ENCODE assay signal across 1 cellular context in genomic region chr9:90802534-90802933, GRCh38.
TF ChIP-seq lines count a peak whose summit lies in the region.

No MANE protein-coding gene starts in this region.

TF ChIP-seq in GM23338, 12 proteins besides CTCF, POLR2A, EP300 and RAD21 (continued from another document):
- TF ChIP-seq ZNF462 (CRISPR knock-in tag; IDR thresholded peaks at IDR 0.05) (no peak), POLR2AphosphoS5 (IDR thresholded peaks at IDR 0.05; ENCODE audit: low read depth) (no peak), ZNF114 (CRISPR knock-in tag; IDR thresholded peaks at IDR 0.05) (no peak), JUNB (IDR thresholded peaks at IDR 0.05; ENCODE audit: unreplicated experiment) (no peak), REST (IDR thresholded peaks at IDR 0.05; ENCODE audit: unreplicated experiment) (no peak), EZH2phosphoT487 (IDR thresholded peaks at IDR 0.05; ENCODE audit: unreplicated experiment) (no peak), EZH2 (IDR thresholded peaks at IDR 0.05; ENCODE audit: low read depth, unreplicated experiment) (no peak), ZNF331 (CRISPR knock-in tag; IDR thresholded peaks at IDR 0.05; ENCODE audit: low read depth) (no peak), CREB1 (CRISPR knock-in tag; IDR thresholded peaks at IDR 0.05; ENCODE audit: low read depth) (no peak)
TF ChIP-seq in GM23338: peak in this region for 0.
